1 cellular context compared by ENCODE assay signal in the genomic region with DNA sequence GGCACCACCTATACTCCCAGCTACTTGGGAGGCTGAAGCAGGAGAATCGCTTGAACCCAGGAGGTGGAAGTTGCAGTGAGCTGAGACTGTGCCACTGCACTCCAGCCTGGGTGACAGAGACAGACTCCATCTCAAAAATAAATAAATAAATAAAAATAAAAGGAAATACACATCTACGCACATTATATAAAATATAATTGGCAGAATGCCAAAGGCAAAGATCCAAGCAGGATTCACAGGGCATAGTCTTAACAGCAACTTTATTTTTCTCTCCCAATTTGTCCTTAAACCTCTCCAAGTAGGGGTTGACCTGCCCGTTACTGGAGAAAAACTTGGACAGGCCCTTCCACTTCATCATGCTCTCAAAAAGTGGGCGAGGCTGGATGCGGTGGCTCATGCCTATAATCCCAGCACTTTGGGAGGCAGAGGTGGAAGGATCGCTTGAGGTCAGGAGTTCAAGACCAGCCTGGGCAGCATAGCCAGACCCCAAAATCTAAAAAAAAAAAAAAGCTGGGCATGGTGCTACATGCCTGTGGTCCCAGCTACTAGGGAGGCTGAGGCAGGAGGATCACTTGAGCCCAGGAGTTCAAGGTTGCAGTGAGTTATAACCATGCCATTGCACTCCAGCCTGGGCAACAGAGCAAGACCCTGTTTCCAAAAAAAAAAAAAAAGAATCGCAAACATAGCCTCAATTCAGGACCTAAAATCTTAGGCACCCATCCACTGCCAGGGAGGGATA. TPM values are rescaled to one million over a fixed set of nuclear protein-coding genes. Genes with fewer than 3 reads are reported as not detected.
"Had no signal": no experiment of that assay in that cellular context is flagged by ENCODE, and none has a peak within 500 bp of the region (broad histone marks: within the 10 kb centered on the region; RNA-seq: fewer than 3 reads in every experiment).

No MANE protein-coding gene starts in this region.

RNA-seq across cellular contexts. Expression of gene GTF2IRD1, which starts 38.9 kb away (rescaled TPM):
- polyA plus RNA-seq: IgD-negative memory B cell had no signal
